ENCODE assay signal across 1 cellular context in the genomic region with DNA sequence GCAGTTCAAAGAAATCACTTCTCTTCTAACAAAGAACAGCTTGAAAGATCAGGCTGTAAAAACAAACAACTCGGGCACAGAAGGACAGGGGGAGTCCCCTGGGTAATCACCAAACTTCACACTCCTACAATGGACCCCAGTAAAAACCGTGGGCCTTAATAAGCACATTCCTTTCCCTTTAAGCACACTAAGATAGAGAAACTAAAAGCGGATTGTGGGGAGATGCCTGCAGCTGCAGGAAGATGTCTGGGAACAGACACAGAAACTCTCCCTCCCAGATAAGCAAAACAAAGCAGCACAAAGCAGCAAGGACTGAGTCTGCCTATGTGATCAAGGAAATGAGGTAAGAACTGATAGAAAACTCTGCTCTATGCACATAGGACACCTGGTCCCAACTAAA.
TF ChIP-seq lines count a peak whose summit lies in the region.

No MANE protein-coding gene starts in this region.

TF ChIP-seq in GM12878, 131 proteins besides CTCF, POLR2A, EP300 and RAD21:
- no peak for TF ChIP-seq RBBP5 (conservative IDR thresholded peaks at IDR 0.05)
- TF ChIP-seq CBX5 (IDR thresholded peaks at IDR 0.05; ENCODE audit: low read depth), result 0 out of 2 replicates have a peak, but pooled peaks have one; percentile 25
